In genomic region chr20:46582648-46583047, GRCh38 we compare ENCODE assay signal across 19 cellular contexts. TPM values are rescaled to one million over a fixed set of nuclear protein-coding genes. Genes with fewer than 3 reads are reported as not detected.
DNase-seq lines count a peak whose midpoint lies in the region; ATAC-seq, FAIRE-seq and TF ChIP-seq lines count a peak whose summit lies in the region.
"Had no signal": no experiment of that assay in that cellular context is flagged by ENCODE, and none has a peak within 500 bp of the region (broad histone marks: within the 10 kb centered on the region; RNA-seq: fewer than 3 reads in every experiment).

No MANE protein-coding gene starts in this region.

- H3K36me3 Mint-ChIP-seq in Caco-2 (ENCODE audit: insufficient read depth, unreplicated experiment) (no peaks in the 10 kb centered on the region), WTC11 (peaks cover 22% of the 10 kb centered on the region)
- peaks cover 3% of the 10 kb centered on the region for H3K36me3 Mint-ChIP-seq in effector memory CD8-positive, alpha-beta T cell (ENCODE audit: insufficient read depth)

- DNase-seq in Caco-2 (peak in 1 of 2 experiments; percentile 34), HTR-8/SVneo (ENCODE audit: insufficient read length, low spot score) (no peak), WTC11 (ENCODE audit: low spot score) (no peak)
- no peak for DNase-seq in effector memory CD8-positive, alpha-beta T cell
- DNase-seq: CD8-positive, alpha-beta memory T cell; GF-D8; GOT3; NCI-H2029 treated with DMSO at 0.1 percent for 48 hours; NCI-H774 had no signal

- CTCF ChIA-PET in Caco-2 (lab: Charles Lee) (interaction anchor here (0.8 to 1.6 kb wide), 4 partner anchors 34 to 454 kb away, joined by 3 to 4 read pairs (median 3); partner anchors contain the start of gene TP53RK), WTC11 (lab: Charles Lee) (interaction anchor here (0.9 to 3.8 kb wide), 11 partner anchors 9 to 119 kb away, joined by 3 to 34 read pairs (median 3); no protein-coding TSS in a partner anchor)

- ATAC-seq in WTC11 (no peak), HG03469 (IDR thresholded peaks at IDR 0.05; ENCODE audit: unreplicated experiment) (no peak), HG02678 (IDR thresholded peaks at IDR 0.05; ENCODE audit: unreplicated experiment) (no peak), SK-N-SH treated with all-trans-retinoic acid at 6 μM for 48 hours (no peak)
- ATAC-seq in effector memory CD8-positive, alpha-beta T cell (replicated peaks): no peak
- ATAC-seq: Right ventricle myocardium inferior had no signal

- no TSS peak for BruUV-seq in Caco-2 (replicated peaks; lab: Mats Ljungman, UMichigan)

- H3K36me3 ChIP-seq in Caco-2 (ENCODE audit: control insufficient read depth, insufficient read depth, low read length) (no peaks in the 10 kb centered on the region), iPS-15b (ENCODE audit: control insufficient read depth, insufficient read depth, low read length) (no peaks in the 10 kb centered on the region)
- H3K36me3 ChIP-seq: BLaER1 had no signal

- H3K9me3 ChIP-seq in Caco-2 (no peaks in the 10 kb centered on the region), iPS-15b (ENCODE audit: control insufficient read depth, insufficient read depth, low read length) (peaks cover 4% of the 10 kb centered on the region)

- H3K27me3 ChIP-seq in Caco-2 (replicated peaks; ENCODE audit: control insufficient read depth, insufficient read depth, low read length): no peaks in the 10 kb centered on the region; the same call in 1 of the 2 replicates
- H3K27me3 ChIP-seq in iPS-15b (ENCODE audit: control insufficient read depth, insufficient read depth, low read length): no peaks in the 10 kb centered on the region
- H3K27me3 ChIP-seq: BLaER1 had no signal

- H3K4me1 Mint-ChIP-seq in Caco-2 (ENCODE audit: low read depth, unreplicated experiment): no peaks in the 10 kb centered on the region
- H3K4me1 Mint-ChIP-seq in WTC11: peaks cover 26% of the 10 kb centered on the region
- H3K4me1 Mint-ChIP-seq in effector memory CD8-positive, alpha-beta T cell (ENCODE audit: low read depth in 2 of 2): no peaks in the 10 kb centered on the region
- H3K4me1 Mint-ChIP-seq: CD8-positive, alpha-beta memory T cell had no signal

- no peak overlapping the region for H3K4me3 ChIP-seq in Caco-2 (ENCODE audit: low read depth, low read length)
- H3K4me3 ChIP-seq in iPS-15b (ENCODE audit: low read depth, low read length): peak overlapping the region; percentile 6
- H3K4me3 ChIP-seq: BLaER1 had no signal

- H3K9ac ChIP-seq in iPS-15b (ENCODE audit: low read depth, low read length): no peak overlapping the region
- H3K9ac ChIP-seq: BLaER1 had no signal

- no peak overlapping the region for H3K4me3 Mint-ChIP-seq in Caco-2 (ENCODE audit: unreplicated experiment)
- H3K4me3 Mint-ChIP-seq in WTC11: no peak overlapping the region
- H3K4me3 Mint-ChIP-seq in effector memory CD8-positive, alpha-beta T cell: no peak overlapping the region
- H3K4me3 Mint-ChIP-seq: CD8-positive, alpha-beta memory T cell had no signal

- intact Hi-C loops in Caco-2 (cut with micrococcal nuclease; ENCODE audit: unreplicated experiment): no loop called here

- H3K27ac Mint-ChIP-seq in Caco-2 (ENCODE audit: unreplicated experiment): no peak overlapping the region
- H3K27ac Mint-ChIP-seq in WTC11: no peak overlapping the region
- H3K27ac Mint-ChIP-seq in effector memory CD8-positive, alpha-beta T cell: no peak overlapping the region
- H3K27ac Mint-ChIP-seq: CD8-positive, alpha-beta memory T cell had no signal

- POLR2A ChIA-PET in Caco-2 (lab: Charles Lee): no interaction called here
- POLR2A ChIA-PET in WTC11 (lab: Charles Lee): no interaction called here

- FAIRE-seq in HTR-8/SVneo (lab: Jason Lieb, UNC): peak; percentile 48
- FAIRE-seq: A204.1, GM12891, GM18507 had no signal

- H3K27me3 Mint-ChIP-seq in Caco-2 (ENCODE audit: insufficient read depth, unreplicated experiment) (peaks cover 6% of the 10 kb centered on the region), WTC11 (ENCODE audit: low read depth) (peaks cover 2% of the 10 kb centered on the region; the same call in 1 of the 2 replicates)
- peaks cover 0 to 30% of the 10 kb centered on the region in 2 donors for H3K27me3 Mint-ChIP-seq in effector memory CD8-positive, alpha-beta T cell

- H3K9me3 Mint-ChIP-seq in Caco-2 (ENCODE audit: unreplicated experiment) (no peaks in the 10 kb centered on the region), WTC11 (peaks cover 23% of the 10 kb centered on the region)
- no peaks in the 10 kb centered on the region for H3K9me3 Mint-ChIP-seq in effector memory CD8-positive, alpha-beta T cell
- H3K9me3 Mint-ChIP-seq: CD8-positive, alpha-beta memory T cell had no signal

- H3K4me1 ChIP-seq in Caco-2 (no peaks in the 10 kb centered on the region), iPS-15b (ENCODE audit: control insufficient read depth, insufficient read depth, low read length) (peaks cover 25% of the 10 kb centered on the region)
- H3K4me1 ChIP-seq: BLaER1 had no signal

- TF ChIP-seq CTCF in Caco-2 (IDR thresholded peaks at IDR 0.05; ENCODE audit: insufficient read depth in 1 of 2, low read depth in 1 of 2, low read length in 1 of 2, severe bottlenecking in 1 of 2, unreplicated experiment in 1 of 2): peak; percentile 33 to 45
- TF ChIP-seq CTCF in WTC11 (IDR thresholded peaks at IDR 0.05): no peak

TF ChIP-seq in WTC11, 78 proteins besides CTCF, POLR2A, EP300 and RAD21 (continues in another document):
- 0 out of 2 replicates have a peak, but pooled peaks have one; percentile 49 for TF ChIP-seq EMX1 (CRISPR knock-in tag; IDR thresholded peaks at IDR 0.05)
- TF ChIP-seq ATF6 (CRISPR knock-in tag; IDR thresholded peaks at IDR 0.05): no peak
- TF ChIP-seq TP53 (CRISPR knock-in tag; IDR thresholded peaks at IDR 0.05): no peak
- no peak for TF ChIP-seq TEAD1 (CRISPR knock-in tag; IDR thresholded peaks at IDR 0.05)
- TF ChIP-seq E2F1 (CRISPR knock-in tag; IDR thresholded peaks at IDR 0.05): no peak
- no peak for TF ChIP-seq KAT7 (CRISPR knock-in tag; IDR thresholded peaks at IDR 0.05; ENCODE audit: borderline replicate concordance)
- TF ChIP-seq ZNF219 (CRISPR knock-in tag; IDR thresholded peaks at IDR 0.05; ENCODE audit: borderline replicate concordance): no peak

TF ChIP-seq in SK-N-SH treated with all-trans-retinoic acid at 6 μM for 48 hours, 23 proteins besides CTCF, POLR2A, EP300 and RAD21 (continues in another document):
- TF ChIP-seq ZC3H10 (CRISPR knock-in tag; IDR thresholded peaks at IDR 0.05) (no peak), PPARA (CRISPR knock-in tag; IDR thresholded peaks at IDR 0.05; ENCODE audit: borderline replicate concordance) (no peak), TCF4 (CRISPR knock-in tag; IDR thresholded peaks at IDR 0.05; ENCODE audit: borderline replicate concordance) (no peak), ISL1 (CRISPR knock-in tag; IDR thresholded peaks at IDR 0.05) (no peak), ZNF70 (CRISPR knock-in tag; IDR thresholded peaks at IDR 0.05) (no peak), BACH2 (CRISPR knock-in tag; IDR thresholded peaks at IDR 0.05; ENCODE audit: borderline replicate concordance) (no peak)
- TF ChIP-seq, protein P1, sequence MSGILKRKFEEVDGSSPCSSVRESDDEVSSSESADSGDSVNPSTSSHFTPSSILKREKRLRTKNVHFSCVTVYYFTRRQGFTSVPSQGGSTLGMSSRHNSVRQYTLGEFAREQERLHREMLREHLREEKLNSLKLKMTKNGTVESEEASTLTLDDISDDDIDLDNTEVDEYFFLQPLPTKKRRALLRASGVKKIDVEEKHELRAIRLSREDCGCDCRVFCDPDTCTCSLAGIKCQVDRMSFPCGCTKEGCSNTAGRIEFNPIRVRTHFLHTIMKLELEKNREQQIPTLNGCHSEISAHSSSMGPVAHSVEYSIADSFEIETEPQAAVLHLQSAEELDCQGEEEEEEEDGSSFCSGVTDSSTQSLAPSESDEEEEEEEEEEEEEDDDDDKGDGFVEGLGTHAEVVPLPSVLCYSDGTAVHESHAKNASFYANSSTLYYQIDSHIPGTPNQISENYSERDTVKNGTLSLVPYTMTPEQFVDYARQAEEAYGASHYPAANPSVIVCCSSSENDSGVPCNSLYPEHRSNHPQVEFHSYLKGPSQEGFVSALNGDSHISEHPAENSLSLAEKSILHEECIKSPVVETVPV (CRISPR knock-in tag; IDR thresholded peaks at IDR 0.05): no peak
- TF ChIP-seq, protein P2, sequence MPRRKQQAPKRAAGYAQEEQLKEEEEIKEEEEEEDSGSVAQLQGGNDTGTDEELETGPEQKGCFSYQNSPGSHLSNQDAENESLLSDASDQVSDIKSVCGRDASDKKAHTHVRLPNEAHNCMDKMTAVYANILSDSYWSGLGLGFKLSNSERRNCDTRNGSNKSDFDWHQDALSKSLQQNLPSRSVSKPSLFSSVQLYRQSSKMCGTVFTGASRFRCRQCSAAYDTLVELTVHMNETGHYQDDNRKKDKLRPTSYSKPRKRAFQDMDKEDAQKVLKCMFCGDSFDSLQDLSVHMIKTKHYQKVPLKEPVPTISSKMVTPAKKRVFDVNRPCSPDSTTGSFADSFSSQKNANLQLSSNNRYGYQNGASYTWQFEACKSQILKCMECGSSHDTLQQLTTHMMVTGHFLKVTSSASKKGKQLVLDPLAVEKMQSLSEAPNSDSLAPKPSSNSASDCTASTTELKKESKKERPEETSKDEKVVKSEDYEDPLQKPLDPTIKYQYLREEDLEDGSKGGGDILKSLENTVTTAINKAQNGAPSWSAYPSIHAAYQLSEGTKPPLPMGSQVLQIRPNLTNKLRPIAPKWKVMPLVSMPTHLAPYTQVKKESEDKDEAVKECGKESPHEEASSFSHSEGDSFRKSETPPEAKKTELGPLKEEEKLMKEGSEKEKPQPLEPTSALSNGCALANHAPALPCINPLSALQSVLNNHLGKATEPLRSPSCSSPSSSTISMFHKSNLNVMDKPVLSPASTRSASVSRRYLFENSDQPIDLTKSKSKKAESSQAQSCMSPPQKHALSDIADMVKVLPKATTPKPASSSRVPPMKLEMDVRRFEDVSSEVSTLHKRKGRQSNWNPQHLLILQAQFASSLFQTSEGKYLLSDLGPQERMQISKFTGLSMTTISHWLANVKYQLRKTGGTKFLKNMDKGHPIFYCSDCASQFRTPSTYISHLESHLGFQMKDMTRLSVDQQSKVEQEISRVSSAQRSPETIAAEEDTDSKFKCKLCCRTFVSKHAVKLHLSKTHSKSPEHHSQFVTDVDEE (CRISPR knock-in tag; IDR thresholded peaks at IDR 0.05): no peak
- TF ChIP-seq, protein P3, sequence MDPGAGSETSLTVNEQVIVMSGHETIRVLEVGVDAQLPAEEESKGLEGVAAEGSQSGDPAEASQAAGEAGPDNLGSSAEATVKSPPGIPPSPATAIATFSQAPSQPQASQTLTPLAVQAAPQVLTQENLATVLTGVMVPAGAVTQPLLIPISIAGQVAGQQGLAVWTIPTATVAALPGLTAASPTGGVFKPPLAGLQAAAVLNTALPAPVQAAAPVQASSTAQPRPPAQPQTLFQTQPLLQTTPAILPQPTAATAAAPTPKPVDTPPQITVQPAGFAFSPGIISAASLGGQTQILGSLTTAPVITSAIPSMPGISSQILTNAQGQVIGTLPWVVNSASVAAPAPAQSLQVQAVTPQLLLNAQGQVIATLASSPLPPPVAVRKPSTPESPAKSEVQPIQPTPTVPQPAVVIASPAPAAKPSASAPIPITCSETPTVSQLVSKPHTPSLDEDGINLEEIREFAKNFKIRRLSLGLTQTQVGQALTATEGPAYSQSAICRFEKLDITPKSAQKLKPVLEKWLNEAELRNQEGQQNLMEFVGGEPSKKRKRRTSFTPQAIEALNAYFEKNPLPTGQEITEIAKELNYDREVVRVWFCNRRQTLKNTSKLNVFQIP (CRISPR knock-in tag; IDR thresholded peaks at IDR 0.05; ENCODE audit: borderline replicate concordance, low read depth): no peak

RNA-seq across cellular contexts. Expression of gene OCSTAMP, which starts 32.2 kb away (rescaled TPM):
- total RNA-seq in Caco-2 (2022) (not detected in 2 replicates), WTC11 (2021) (0.09 to 0.16 TPM in 2 of 3 replicates, not detected in the other)
- total RNA-seq: CD8-positive, alpha-beta memory T cell; NCI-H460; Right ventricle myocardium inferior had no signal
